Comparison of ENCODE assay signal across 11 cellular contexts in the genomic region with DNA sequence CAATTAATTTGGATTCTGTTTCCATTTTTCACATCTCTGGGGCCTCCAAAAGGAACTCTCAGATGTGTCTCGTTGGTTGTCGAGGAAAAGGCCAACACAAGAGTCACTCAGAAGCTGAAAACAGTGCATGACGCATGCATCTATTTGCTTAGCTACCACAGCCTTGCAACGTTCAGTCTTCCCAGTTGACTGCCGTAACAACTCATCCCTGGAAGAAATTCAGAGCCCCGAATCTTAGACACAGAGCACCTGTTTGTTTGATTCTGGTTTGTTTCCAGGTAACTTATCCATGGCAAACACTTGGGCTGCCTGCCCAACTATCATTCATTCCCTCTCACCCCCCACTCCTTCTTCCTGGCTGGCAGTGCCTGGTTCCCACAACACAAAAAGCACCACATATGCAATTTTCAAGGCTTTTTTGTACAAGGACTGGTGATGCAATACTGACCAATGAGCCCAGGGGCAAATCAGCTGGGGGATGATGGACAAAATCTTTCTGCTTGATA.
DNase-seq lines count a peak whose midpoint lies in the region; ATAC-seq and TF ChIP-seq lines count a peak whose summit lies in the region.
"Had no signal": no experiment of that assay in that cellular context is flagged by ENCODE, and none has a peak within 500 bp of the region (broad histone marks: within the 10 kb centered on the region; RNA-seq: fewer than 3 reads in every experiment).

No MANE protein-coding gene starts in this region.

- H3K9ac ChIP-seq in HUES6 (ENCODE audit: low read length): no peak overlapping the region

- ATAC-seq in heart right ventricle (peak in 7 of 8 donors; percentile 15 to 66 (median 40)), HG03460 (IDR thresholded peaks at IDR 0.05; ENCODE audit: unreplicated experiment) (no peak)

- peak overlapping the region; percentile 62; the same call in 1 of the 2 replicates for H3K27ac ChIP-seq in HUES6 (ENCODE audit: low read depth, low read length)
- peak overlapping the region in 6 of 10 donors; percentile 2 to 59 (median 44) for H3K27ac ChIP-seq in heart right ventricle
- H3K27ac ChIP-seq in brain microvascular endothelial cell: no peak overlapping the region

- in situ Hi-C loops in brain microvascular endothelial cell (cut with HindIII; ENCODE audit: low pct_ligation_motif_present, low sequenced_read_pairs): no loop called here

- intact Hi-C loops in heart right ventricle (cut with DNase I): no loop called here

- no peaks in the 10 kb centered on the region for H3K4me1 ChIP-seq in HUES6 (ENCODE audit: control insufficient read depth, insufficient read depth, low read length)
- H3K4me1 ChIP-seq in heart right ventricle: peaks cover 0 to 16% (median 7%) of the 10 kb centered on the region in 9 donors
- no peaks in the 10 kb centered on the region for H3K4me1 ChIP-seq in BE2C

- peaks cover 95% of the 10 kb centered on the region for H3K36me3 ChIP-seq in HUES6 (ENCODE audit: control insufficient read depth, insufficient read depth, low read length)
- H3K36me3 ChIP-seq in heart right ventricle: peaks cover 0 to 93% (median 28%) of the 10 kb centered on the region in 9 donors
- H3K36me3 ChIP-seq in BE2C: peaks cover 94% of the 10 kb centered on the region
- H3K36me3 ChIP-seq in brain microvascular endothelial cell (replicated peaks): peaks cover 54% of the 10 kb centered on the region

- 65 to 66% methylated on average over 6 of the region's 6 CpGs for WGBS in heart right ventricle, 2 donors

- peak; percentile 59 for DNase-seq in amniotic epithelial cell (ENCODE audit: low read depth)
- no peak for DNase-seq in heart right ventricle
- DNase-seq in putamen (ENCODE audit: low spot score): peak; percentile 26
- no peak for DNase-seq in D341Med (ENCODE audit: low spot score)
- no peak for DNase-seq in BE2C
- DNase-seq in brain microvascular endothelial cell: no peak
- DNase-seq: activated CD8-positive, alpha-beta memory T cell treated with anti-CD3 and anti-CD28 coated beads, Interleukin-2, amount 50 U/mL, for 48 hours; amniotic stem cell; right cardiac atrium had no signal

- no peak for TF ChIP-seq CTCF in heart right ventricle (IDR thresholded peaks at IDR 0.05)
- TF ChIP-seq CTCF in BE2C (IDR thresholded peaks at IDR 0.05; ENCODE audit: low read depth, low read length): no peak
- no peak for TF ChIP-seq CTCF in brain microvascular endothelial cell (IDR thresholded peaks at IDR 0.05; ENCODE audit: low read depth, low read length, missing control alignments)

- H3K4me3 ChIP-seq in HUES6 (ENCODE audit: low read depth, low read length) (no peak overlapping the region), heart right ventricle (no peak overlapping the region), BE2C (ENCODE audit: low read depth, low read length) (no peak overlapping the region), brain microvascular endothelial cell (ENCODE audit: low read depth, low read length) (no peak overlapping the region)

- no peaks in the 10 kb centered on the region for H3K9me3 ChIP-seq in HUES6 (ENCODE audit: control insufficient read depth, insufficient read depth, low read depth, low read length)
- H3K9me3 ChIP-seq in heart right ventricle: no peaks in the 10 kb centered on the region
- no peaks in the 10 kb centered on the region for H3K9me3 ChIP-seq in BE2C

- H3K27me3 ChIP-seq in HUES6 (ENCODE audit: control insufficient read depth, insufficient read depth, low read length) (no peaks in the 10 kb centered on the region), heart right ventricle (no peaks in the 10 kb centered on the region), BE2C (no peaks in the 10 kb centered on the region), brain microvascular endothelial cell (replicated peaks) (no peaks in the 10 kb centered on the region)

Comparison
In these comparisons a context has a peak if more than half of its experiments do, and no peak if none do; other contexts are left out.
1. DNase-seq: peak in amniotic epithelial cell (single experiment) and putamen (single experiment); none in heart right ventricle (0 of 2), D341Med (single experiment), BE2C (single experiment) and brain microvascular endothelial cell (single experiment).